19 cellular contexts compared by ENCODE assay signal in the genomic region with DNA sequence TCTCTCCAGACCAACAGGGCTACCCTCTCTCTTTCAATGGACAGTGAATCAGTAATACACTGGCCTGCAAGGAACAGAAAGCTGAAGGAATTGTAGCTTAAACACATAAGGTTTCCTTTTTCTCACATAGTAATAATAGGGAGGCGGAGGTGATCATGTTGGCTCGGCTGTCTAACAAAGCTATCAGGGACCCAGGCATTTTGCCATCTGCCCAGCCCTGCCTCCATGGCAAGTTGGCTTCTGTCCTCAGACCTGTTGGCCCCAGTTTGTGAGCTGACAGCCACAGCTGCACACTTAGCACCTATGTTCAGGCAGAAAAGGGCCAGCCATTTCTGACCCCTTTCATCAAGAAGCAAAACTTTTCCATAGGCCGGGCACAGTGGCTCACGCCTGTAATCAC. TPM values are rescaled to one million over a fixed set of nuclear protein-coding genes. Genes with fewer than 3 reads are reported as not detected.
DNase-seq lines count a peak whose midpoint lies in the region; ATAC-seq and TF ChIP-seq lines count a peak whose summit lies in the region.
"Had no signal": no experiment of that assay in that cellular context is flagged by ENCODE, and none has a peak within 500 bp of the region (broad histone marks: within the 10 kb centered on the region; RNA-seq: fewer than 3 reads in every experiment).

No MANE protein-coding gene starts in this region.

- no peaks in the 10 kb centered on the region for H3K36me3 ChIP-seq in spleen

- H3K9me3 ChIP-seq in spleen: peaks cover 0 to 10% (median 6%) of the 10 kb centered on the region in 8 donors

- TF ChIP-seq CTCF in neural crest cell (conservative IDR thresholded peaks at IDR 0.05) (no peak), spleen (IDR thresholded peaks at IDR 0.05 in 8 of 11, conservative IDR thresholded peaks at IDR 0.05 in 3 of 11) (no peak)

- H3K4me1 ChIP-seq in spleen: peaks cover 0 to 26% (median 0%) of the 10 kb centered on the region in 6 donors

- H3K36me3 Mint-ChIP-seq in neural crest cell (ENCODE audit: low read depth): peaks cover 4% of the 10 kb centered on the region
- H3K36me3 Mint-ChIP-seq: CD8-positive, alpha-beta memory T cell had no signal

- peaks cover 0 to 70% (median 12%) of the 10 kb centered on the region in 7 donors for H3K27me3 ChIP-seq in spleen (replicated peaks in 1 of 7)

- peaks cover 20% of the 10 kb centered on the region for H3K4me1 Mint-ChIP-seq in neural crest cell

- peak overlapping the region; percentile 3 for H3K4me3 Mint-ChIP-seq in neural crest cell
- H3K4me3 Mint-ChIP-seq: CD8-positive, alpha-beta memory T cell had no signal

- WGBS in spleen, 5 donors: 88 to 99% (median 97%) methylated on average over 4 of the region's 4 CpGs

- DNase-seq in DMS 273 (lab: John Stamatoyannopoulos, UW; ENCODE audit: unreplicated experiment): peak; percentile 39
- no peak for DNase-seq in DMS 273 treated with DMSO at 0.1 percent for 48 hours (lab: John Stamatoyannopoulos, UW)
- DNase-seq in left cardiac atrium: no peak
- DNase-seq in neural crest cell (ENCODE audit: low read depth, low spot score): no peak
- peak; percentile 46 for DNase-seq in spleen
- no peak for DNase-seq in NCI-H1436 (lab: John Stamatoyannopoulos, UW)
- DNase-seq in activated CD4-positive, alpha-beta T cell treated with anti-CD3 and anti-CD28 coated beads for 4 hours: no peak
- DNase-seq: CD8-positive, alpha-beta memory T cell; NCI-H1105 treated with DMSO at 0.1 percent for 48 hours; NCI-H187 treated with DMSO at 0.1 percent for 48 hours; NCI-H2171; NCI-H446 treated with DMSO at 0.1 percent for 48 hours; NCI-H748 treated with DMSO at 0.1 percent for 48 hours had no signal

- no peak overlapping the region for H3K4me3 ChIP-seq in spleen

- H3K9me3 Mint-ChIP-seq in neural crest cell: peaks cover 3% of the 10 kb centered on the region
- H3K9me3 Mint-ChIP-seq: CD8-positive, alpha-beta memory T cell had no signal

- TF ChIP-seq POLR2A in spleen (IDR thresholded peaks at IDR 0.05): no peak

- H3K27ac Mint-ChIP-seq in neural crest cell (ENCODE audit: unreplicated experiment): no peak overlapping the region

- peaks cover 3% of the 10 kb centered on the region for H3K27me3 Mint-ChIP-seq in neural crest cell (ENCODE audit: low read depth)

- no peak overlapping the region for H3K27ac ChIP-seq in spleen
- H3K27ac ChIP-seq: 22Rv1 had no signal

- intact Hi-C loops in left cardiac atrium (cut with DNase I) (no loop called here), spleen (cut with DNase I; ENCODE audit: low total_unique reads) (no loop called here)

- peak; percentile 13 to 56 for ATAC-seq in left cardiac atrium
- no peak for ATAC-seq in GM18909 (IDR thresholded peaks at IDR 0.05; ENCODE audit: poor library complexity, unreplicated experiment)

RNA-seq across cellular contexts. Expression of a gene that starts 2.0 kb away (rescaled TPM):
- not detected for total RNA-seq in left cardiac atrium
- total RNA-seq in neural crest cell: not detected in 2 replicates
- not detected for total RNA-seq in spleen
- polyA plus RNA-seq in spleen: under 1 TPM in 1 of 3 donors, not detected in 2; 0.06 TPM
- total RNA-seq: CD8-positive, alpha-beta memory T cell; Daoy; H4; SK-MEL-5 had no signal
- polyA plus RNA-seq: BJ; CD8-positive, alpha-beta memory T cell had no signal

RNA-seq across cellular contexts. Expression of a gene that starts 11.5 kb away (rescaled TPM):
- total RNA-seq in left cardiac atrium (under 1 TPM in 1 of 2 donors, not detected in 1; 0.35 TPM), neural crest cell (4.1 and 5.8 TPM in 2 replicates), spleen (under 1 TPM in 1 of 7 donors, not detected in 6; 0.32 TPM)
- polyA plus RNA-seq in spleen: not detected
- total RNA-seq: CD8-positive, alpha-beta memory T cell; Daoy; H4 had no signal
- polyA plus RNA-seq: BJ; CD8-positive, alpha-beta memory T cell had no signal

RNA-seq across cellular contexts. Expression of a gene that starts 12.9 kb away (rescaled TPM):
- total RNA-seq in left cardiac atrium (1 to 10 TPM; 2.0 to 2.8 TPM), neural crest cell (11.8 and 12.8 TPM in 2 replicates), spleen (10 to 100 TPM in 3 of 7 donors, 1 to 10 TPM in 4; 5.1 to 13.5 (median 9.9) TPM)
- polyA plus RNA-seq in spleen: 1 to 10 TPM; 4.4 to 8.3 (median 6.0) TPM

RNA-seq across cellular contexts. Expression of a gene that starts 13.0 kb away (rescaled TPM):
- total RNA-seq in left cardiac atrium (10 to 100 TPM; 45.8 to 48.5 TPM), neural crest cell (85.7 and 89.0 TPM in 2 replicates), spleen (10 to 100 TPM; 39.8 to 61.1 (median 49.0) TPM)
- 10 to 100 TPM; 29.3 to 42.9 (median 41.4) TPM for polyA plus RNA-seq in spleen

RNA-seq across cellular contexts. Expression of a gene that starts 17.3 kb away (rescaled TPM):
- total RNA-seq in left cardiac atrium: under 1 TPM in 1 of 2 donors, not detected in 1; 0.16 TPM
- total RNA-seq in neural crest cell: 52.4 and 54.2 TPM in 2 replicates
- under 1 TPM in 1 of 7 donors, not detected in 6; 0.13 TPM for total RNA-seq in spleen
- under 1 TPM in 1 of 3 donors, not detected in 2; 0.04 TPM for polyA plus RNA-seq in spleen
- total RNA-seq: CD8-positive, alpha-beta memory T cell; Daoy; H4; SK-MEL-5 had no signal
- polyA plus RNA-seq: BJ; CD8-positive, alpha-beta memory T cell had no signal

Comparison
In these comparisons a context has a peak if more than half of its experiments do, and no peak if none do; other contexts are left out.
1. DNase-seq: peak in DMS 273 (single experiment) and spleen (single experiment); none in DMS 273 treated with DMSO at 0.1 percent for 48 hours (single experiment), left cardiac atrium (single experiment), neural crest cell (single experiment), NCI-H1436 (single experiment) and activated CD4-positive, alpha-beta T cell treated with anti-CD3 and anti-CD28 coated beads for 4 hours (0 of 2).